14 cellular contexts compared by ENCODE assay signal in the genomic region with DNA sequence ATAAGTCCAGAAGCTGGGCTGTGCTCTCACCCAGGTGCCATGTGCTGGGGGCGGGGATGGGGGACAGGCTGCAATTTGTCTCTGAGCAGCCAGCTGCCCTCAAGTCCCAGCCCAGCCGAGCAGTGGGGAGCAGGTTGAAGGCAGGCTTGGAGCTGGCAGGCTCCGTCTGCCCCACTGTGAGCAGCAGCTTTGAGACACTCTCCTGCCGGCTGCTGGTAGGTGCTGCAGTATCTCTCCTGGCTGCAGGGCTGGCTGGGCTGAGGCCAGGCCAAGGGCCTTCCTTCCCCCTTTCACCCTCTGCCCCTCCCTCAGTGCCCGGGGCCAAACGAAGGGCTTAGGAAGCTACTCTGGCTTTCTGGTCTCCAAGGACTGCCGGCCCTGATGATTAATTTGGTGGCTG. TPM values are rescaled to one million over a fixed set of nuclear protein-coding genes. Genes with fewer than 3 reads are reported as not detected.
DNase-seq lines count a peak whose midpoint lies in the region; ATAC-seq, FAIRE-seq and TF ChIP-seq lines count a peak whose summit lies in the region.
"Not testable (repeated sequence)": the region's sequence is repeated elsewhere in the genome, so short reads cannot be mapped to it uniquely, and the experiment has no call there.
"Had no signal": no experiment of that assay in that cellular context is flagged by ENCODE, and none has a peak within 500 bp of the region (broad histone marks: within the 10 kb centered on the region; RNA-seq: fewer than 3 reads in every experiment).

No MANE protein-coding gene starts in this region.

- CTCF ChIA-PET in Panc1 (lab: Charles Lee); activated CD8-positive, alpha-beta T cell treated with anti-CD3 and anti-CD28 coated beads, Interleukin-2, amount 10 ng/mL, durations not matched to agents 7 days and 5 days (lab: Charles Lee): not testable (repeated sequence)

- DNase-seq in GM23338 (ENCODE audit: low spot score); Panc1 (ENCODE audit: low read depth, low spot score); activated CD8-positive, alpha-beta T cell treated with anti-CD3 and anti-CD28 coated beads, Interleukin-2, amount 10 ng/mL, durations not matched to agents 7 days and 5 days; Right ventricle myocardium superior; left ventricle myocardium superior; pancreas; upper lobe of right lung: not testable (repeated sequence)

- in situ Hi-C loops in Panc1 (cut with HindIII; ENCODE audit: low pct_unique_long_range_greater_than_20kb, low sequenced_read_pairs) = not testable (repeated sequence)

- POLR2A ChIA-PET in Panc1 (lab: Charles Lee); activated CD8-positive, alpha-beta T cell treated with anti-CD3 and anti-CD28 coated beads, Interleukin-2, amount 10 ng/mL, durations not matched to agents 7 days and 5 days (lab: Charles Lee): not testable (repeated sequence)

- H3K27me3 Mint-ChIP-seq in GM23338 (ENCODE audit: insufficient read depth, low read depth, poor library complexity); activated CD8-positive, alpha-beta T cell treated with anti-CD3 and anti-CD28 coated beads, Interleukin-2, amount 10 ng/mL, durations not matched to agents 7 days and 5 days (ENCODE audit: low read depth): not testable (repeated sequence)

- H3K27ac ChIP-seq in GM23338 (ENCODE audit: low read depth); Panc1 (ENCODE audit: low read length); pancreas; upper lobe of right lung: not testable (repeated sequence)

- not testable (repeated sequence) for H3K36me3 Mint-ChIP-seq in GM23338 (ENCODE audit: low read depth); activated CD8-positive, alpha-beta T cell treated with anti-CD3 and anti-CD28 coated beads, Interleukin-2, amount 10 ng/mL, durations not matched to agents 7 days and 5 days (ENCODE audit: low read depth)

- not testable (repeated sequence) for H3K27me3 ChIP-seq in GM23338 (ENCODE audit: insufficient read depth); Panc1 (ENCODE audit: control insufficient read depth, insufficient read depth, low read length); pancreas; upper lobe of right lung

- not testable (repeated sequence) for H3K9me3 Mint-ChIP-seq in GM23338; activated CD8-positive, alpha-beta T cell treated with anti-CD3 and anti-CD28 coated beads, Interleukin-2, amount 10 ng/mL, durations not matched to agents 7 days and 5 days (ENCODE audit: insufficient read depth)

- not testable (repeated sequence) for H3K4me3 Mint-ChIP-seq in GM23338; activated CD8-positive, alpha-beta T cell treated with anti-CD3 and anti-CD28 coated beads, Interleukin-2, amount 10 ng/mL, durations not matched to agents 7 days and 5 days

- H3K9me3 ChIP-seq in Panc1 (ENCODE audit: control insufficient read depth, insufficient read depth, low read depth, low read length); pancreas; upper lobe of right lung: not testable (repeated sequence)

- H3K4me3 ChIP-seq in GM23338; Panc1 (ENCODE audit: low read depth in 2 of 2, low read length in 2 of 2); pancreas; upper lobe of right lung: not testable (repeated sequence)

- not testable (repeated sequence) for H3K36me3 ChIP-seq in GM23338 (ENCODE audit: insufficient read depth); Panc1 (ENCODE audit: control insufficient read depth, insufficient read depth, low read length); pancreas; upper lobe of right lung

- H3K9me2 ChIP-seq in GM23338 (ENCODE audit: insufficient read depth) = not testable (repeated sequence)

- intact Hi-C loops in Panc1 (cut with micrococcal nuclease; ENCODE audit: unreplicated experiment); Right ventricle myocardium superior (cut with DNase I); left ventricle myocardium superior (cut with micrococcal nuclease); pancreas (cut with DNase I); upper lobe of right lung (cut with DNase I): not testable (repeated sequence)

- FAIRE-seq in pancreas (lab: Jason Lieb, UNC) = not testable (repeated sequence)

- not testable (repeated sequence) for TF ChIP-seq CTCF in GM23338 (conservative IDR thresholded peaks at IDR 0.05; ENCODE audit: low read depth in 2 of 2); Panc1 (IDR thresholded peaks at IDR 0.05); pancreas (IDR thresholded peaks at IDR 0.05); upper lobe of right lung (IDR thresholded peaks at IDR 0.05)

- WGBS in pancreas, 2 donors = no CpG with 5 or more reads among the region's 7 CpGs

- not testable (repeated sequence) for H3K4me1 ChIP-seq in GM23338 (ENCODE audit: insufficient read depth); Panc1 (ENCODE audit: control insufficient read depth, insufficient read depth, low read length); pancreas; upper lobe of right lung

- H3K4me2 ChIP-seq in GM23338 = not testable (repeated sequence)

- not testable (repeated sequence) for H4K20me1 ChIP-seq in GM23338 (replicated peaks; ENCODE audit: insufficient read depth)

- not testable (repeated sequence) for H3K27ac Mint-ChIP-seq in GM23338; activated CD8-positive, alpha-beta T cell treated with anti-CD3 and anti-CD28 coated beads, Interleukin-2, amount 10 ng/mL, durations not matched to agents 7 days and 5 days

- H3K79me2 ChIP-seq in GM23338 (replicated peaks; ENCODE audit: insufficient read depth) = not testable (repeated sequence)

- not testable (repeated sequence) for BruUV-seq in Panc1 (replicated peaks; lab: Mats Ljungman, UMichigan)

- not testable (repeated sequence) for H2AFZ ChIP-seq in GM23338

- ATAC-seq in GM23338 (peak; percentile 96), Panc1 (peak; percentile 70), esophagus mucosa (peak; percentile 10), Right ventricle myocardium superior (ENCODE audit: poor library complexity) (peak; percentile 71), left ventricle myocardium superior (peak; percentile 72), pancreas (peak in 3 of 4 donors; percentile 39 to 56 (median 43)), upper lobe of right lung (peak; percentile 7)
- peak; percentile 15 for ATAC-seq in activated CD8-positive, alpha-beta T cell treated with anti-CD3 and anti-CD28 coated beads, Interleukin-2, amount 10 ng/mL, durations not matched to agents 7 days and 5 days

- not testable (repeated sequence) for H3F3A ChIP-seq in GM23338 (replicated peaks; ENCODE audit: low read depth)

- H3K4me1 Mint-ChIP-seq in GM23338; activated CD8-positive, alpha-beta T cell treated with anti-CD3 and anti-CD28 coated beads, Interleukin-2, amount 10 ng/mL, durations not matched to agents 7 days and 5 days (ENCODE audit: low read depth): not testable (repeated sequence)

RNA-seq across cellular contexts. Expression of a gene that starts 50.6 kb away (rescaled TPM):
- total RNA-seq in GM23338 (2014; rRNA removed; shearing (Covaris generic)) = 0.42 and 0.54 TPM in 2 replicates
- polyA plus RNA-seq in GM23338 (2016; fragmentation: Nextera tagmentation; extraction: Ambion mirVana) = not detected in 2 replicates
- not detected for total RNA-seq in Panc1 (2021; ENCODE audit: unreplicated experiment)
- not detected for polyA plus RNA-seq in Panc1 (2012; ENCODE audit: insufficient read length)
- total RNA-seq in activated CD8-positive, alpha-beta T cell treated with anti-CD3 and anti-CD28 coated beads, Interleukin-2, amount 10 ng/mL, durations not matched to agents 7 days and 5 days = 1 to 10 TPM in 1 of 2 experiments, under 1 TPM in 1; 0.94 to 1.3 TPM
- not detected for total RNA-seq in esophagus mucosa
- total RNA-seq in Right ventricle myocardium superior = not detected
- 0.27 TPM for total RNA-seq in left ventricle myocardium superior
- under 1 TPM in 4 of 6 donors, not detected in 2; 0.19 to 0.95 (median 0.78) TPM for total RNA-seq in pancreas
- under 1 TPM; 0.21 to 0.53 TPM for polyA plus RNA-seq in pancreas
- total RNA-seq in upper lobe of right lung = 0.20 TPM
- total RNA-seq: A673, Calu3, G401, HFFc6 had no signal
- polyA plus RNA-seq: BJ; CD4-positive, alpha-beta memory T cell had no signal

Comparison
In these comparisons a context has a peak if more than half of its experiments do, and no peak if none do; other contexts are left out.
1. ATAC-seq: peak in every context shown above with its lines; median percentile 96 in GM23338; 72 in left ventricle myocardium superior; 71 in Right ventricle myocardium superior; 70 in Panc1; 43 in pancreas; 15 in activated CD8-positive, alpha-beta T cell treated with anti-CD3 and anti-CD28 coated beads, Interleukin-2, amount 10 ng/mL, durations not matched to agents 7 days and 5 days; 10 in esophagus mucosa; 7 in upper lobe of right lung.